ENCODE assay signal across 10 cellular contexts in genomic region chr5:171337207-171337562, GRCh38. TPM values are rescaled to one million over a fixed set of nuclear protein-coding genes. Genes with fewer than 3 reads are reported as not detected.
DNase-seq lines count a peak whose midpoint lies in the region; ATAC-seq, FAIRE-seq and TF ChIP-seq lines count a peak whose summit lies in the region.
"Had no signal": no experiment of that assay in that cellular context is flagged by ENCODE, and none has a peak within 500 bp of the region (broad histone marks: within the 10 kb centered on the region; RNA-seq: fewer than 3 reads in every experiment).

No MANE protein-coding gene starts in this region.

- DNase-seq in CD8-positive, alpha-beta memory T cell, result no peak
- DNase-seq in Panc1 (ENCODE audit: low read depth, low spot score), result no peak
- no peak for DNase-seq in H1 (ENCODE audit: low read depth in 1 of 2, low spot score in 2 of 2)
- no peak for DNase-seq in neuronal stem cell (ENCODE audit: low spot score)
- no peak for DNase-seq in D341Med (ENCODE audit: low spot score)
- no peak for DNase-seq in GM12892 (ENCODE audit: insufficient read length)
- DNase-seq: SHP77 treated with DMSO at 0.1 percent for 48 hours had no signal

- no peaks in the 10 kb centered on the region for H3K36me3 ChIP-seq in CD8-positive, alpha-beta memory T cell (ENCODE audit: insufficient read depth, low read length)
- H3K36me3 ChIP-seq in Panc1 (ENCODE audit: control insufficient read depth, insufficient read depth, low read length) (no peaks in the 10 kb centered on the region), H1 (ENCODE audit: control insufficient read depth in 2 of 4, insufficient read depth in 4 of 4, low read length in 3 of 4) (no peaks in the 10 kb centered on the region), neuronal stem cell (replicated peaks in 1 of 2; ENCODE audit: control insufficient read depth in 2 of 2, insufficient read depth in 2 of 2, low read length in 2 of 2) (no peaks in the 10 kb centered on the region)
- H3K36me3 ChIP-seq: gastroesophageal sphincter had no signal

- H3K79me2 ChIP-seq in H1 (ENCODE audit: control insufficient read depth in 1 of 2, insufficient read depth in 2 of 2, low read length in 2 of 2), result no peaks in the 10 kb centered on the region

- ATAC-seq in Panc1, result peak; percentile 22; the same call in 1 of the 2 replicates
- ATAC-seq in HG02981 (IDR thresholded peaks at IDR 0.05; ENCODE audit: unreplicated experiment), result no peak
- ATAC-seq in HG02970 (IDR thresholded peaks at IDR 0.05; ENCODE audit: low FRiP score, unreplicated experiment), result no peak

- in situ Hi-C loops in Panc1 (cut with HindIII; ENCODE audit: low pct_unique_long_range_greater_than_20kb, low sequenced_read_pairs), result no loop called here

- H2AK5ac ChIP-seq in H1 (ENCODE audit: low read depth, low read length) (no peak overlapping the region), neuronal stem cell (ENCODE audit: low read depth, low read length) (no peak overlapping the region)

- H2BK120ac ChIP-seq in H1 (replicated peaks; ENCODE audit: low read depth, low read length) (no peak overlapping the region), neuronal stem cell (ENCODE audit: low read depth, low read length) (no peak overlapping the region)

- CTCF ChIA-PET in CD8-positive, alpha-beta memory T cell (lab: Charles Lee), result no interaction called here
- CTCF ChIA-PET in Panc1 (lab: Charles Lee), result interaction anchor here (0.8 kb wide), 1 partner anchor 528 kb away, joined by 3 read pairs; no protein-coding TSS in a partner anchor
- CTCF ChIA-PET in H1 (lab: Charles Lee; ENCODE audit: partially characterized antibody), result interaction anchor here (0.7 to 6.6 kb wide), 16 partner anchors 9 to 681 kb away, joined by 3 to 36 read pairs (median 4); no protein-coding TSS in a partner anchor

- H3K27ac ChIP-seq in CD8-positive, alpha-beta memory T cell (ENCODE audit: low read depth, low read length), result no peak overlapping the region
- H3K27ac ChIP-seq in Panc1 (ENCODE audit: low read length) (no peak overlapping the region), H1 (ENCODE audit: low read depth, low read length) (no peak overlapping the region), neuronal stem cell (replicated peaks; ENCODE audit: low read length) (no peak overlapping the region)
- H3K27ac ChIP-seq: gastroesophageal sphincter had no signal

- H4K8ac ChIP-seq in H1 (ENCODE audit: extremely low read depth, insufficient read depth, low read length) (no peak overlapping the region), neuronal stem cell (ENCODE audit: low read depth, low read length) (no peak overlapping the region)

- FAIRE-seq in H1 (lab: Jason Lieb, UNC), result no peak
- no peak for FAIRE-seq in GM12892 (lab: Jason Lieb, UNC)

- no peak overlapping the region for H2BK20ac ChIP-seq in H1 (ENCODE audit: low read length)

- TF ChIP-seq POLR2A in H1 (IDR thresholded peaks at IDR 0.05; ENCODE audit: control extremely low read depth in 1 of 2, low read depth in 2 of 2, low read length in 2 of 2) (no peak), GM12892 (IDR thresholded peaks at IDR 0.05; ENCODE audit: low read depth, low read length) (no peak)

- H3K18ac ChIP-seq in H1 (ENCODE audit: extremely low read depth, low read length) (no peak overlapping the region), neuronal stem cell (ENCODE audit: low read length) (no peak overlapping the region)

- H3K9me3 ChIP-seq in CD8-positive, alpha-beta memory T cell (ENCODE audit: low read length), result no peaks in the 10 kb centered on the region
- no peaks in the 10 kb centered on the region for H3K9me3 ChIP-seq in Panc1 (ENCODE audit: control insufficient read depth, insufficient read depth, low read depth, low read length)
- no peaks in the 10 kb centered on the region for H3K9me3 ChIP-seq in H1 (ENCODE audit: insufficient read depth in 2 of 2, low read depth in 1 of 2, low read length in 1 of 2)
- H3K9me3 ChIP-seq in neuronal stem cell (replicated peaks in 1 of 2; ENCODE audit: control insufficient read depth in 2 of 2, insufficient read depth in 1 of 2, low read depth in 1 of 2, low read length in 2 of 2), result no peaks in the 10 kb centered on the region
- H3K9me3 ChIP-seq: gastroesophageal sphincter had no signal

- H2BK12ac ChIP-seq in H1 (ENCODE audit: low read depth, low read length) (no peak overlapping the region), neuronal stem cell (ENCODE audit: low read length) (no peak overlapping the region)

- WGBS in H1 (ENCODE audit: extremely low coverage in 1 of 2, insufficient coverage in 1 of 2, insufficient read length in 1 of 2, insufficient replicate concordance in 2 of 2, low coverage in 1 of 2, low lambda C conversion rate in 2 of 2, missing lambda C conversion rate in 1 of 2), 2 experiments, result 64% methylated on average over 11 of the region's 11 CpGs; no CpG with 5 or more reads in 1 of the 2 experiments
- WGBS in neuronal stem cell (ENCODE audit: extremely low coverage in 2 of 2, insufficient read length in 2 of 2, insufficient replicate concordance in 1 of 2), 2 donors, result no CpG with 5 or more reads among the region's 11 CpGs

- H3K4me2 ChIP-seq in H1 (ENCODE audit: insufficient read depth in 1 of 2, low read depth in 2 of 2, low read length in 2 of 2) (peak overlapping the region; percentile 56 to 71; a peak in 3 of 4 replicates), neuronal stem cell (ENCODE audit: insufficient read depth, low read length, poor library complexity, severe bottlenecking) (no peak overlapping the region)

- no peaks in the 10 kb centered on the region for H4K20me1 ChIP-seq in H1 (replicated peaks in 1 of 2; ENCODE audit: control insufficient read depth in 1 of 2, insufficient read depth in 2 of 2, low read length in 2 of 2)

- no peaks in the 10 kb centered on the region for H3K9me3 Mint-ChIP-seq in CD8-positive, alpha-beta memory T cell

- BruUV-seq in Panc1 (replicated peaks; lab: Mats Ljungman, UMichigan), result no TSS peak

- H3K27ac Mint-ChIP-seq in CD8-positive, alpha-beta memory T cell, result no peak overlapping the region

- peak; percentile 65 for TF ChIP-seq CTCF in Panc1 (IDR thresholded peaks at IDR 0.05)
- TF ChIP-seq CTCF in H1 (IDR thresholded peaks at IDR 0.05; ENCODE audit: control extremely low read depth in 1 of 3, insufficient read depth in 1 of 3, low read depth in 1 of 3, low read length in 3 of 3), result no peak

- no peak for TF ChIP-seq EP300 in H1 (IDR thresholded peaks at IDR 0.05; ENCODE audit: borderline replicate concordance in 1 of 2, low read depth in 2 of 2, low read length in 2 of 2)

- H3K14ac ChIP-seq in H1 (ENCODE audit: insufficient read length) (no peak overlapping the region), neuronal stem cell (ENCODE audit: low read length) (no peak overlapping the region)

- H3K27me3 ChIP-seq in CD8-positive, alpha-beta memory T cell (ENCODE audit: insufficient read depth, low read length, poor library complexity, severe bottlenecking), result peaks cover 4% of the 10 kb centered on the region
- H3K27me3 ChIP-seq in Panc1 (ENCODE audit: control insufficient read depth, insufficient read depth, low read length) (peaks cover 11% of the 10 kb centered on the region), H1 (replicated peaks in 1 of 4; ENCODE audit: control insufficient read depth in 3 of 4, extremely low read depth in 1 of 4, insufficient read depth in 3 of 4, low read length in 3 of 4) (peaks cover 1 to 27% (median 19%) of the 10 kb centered on the region in 4 experiments), neuronal stem cell (ENCODE audit: control insufficient read depth in 3 of 3, insufficient read depth in 3 of 3, low read depth in 1 of 3, low read length in 3 of 3) (peaks cover 2 to 47% (median 14%) of the 10 kb centered on the region in 3 experiments)

- no peak for TF ChIP-seq RAD21 in H1 (IDR thresholded peaks at IDR 0.05 in 1 of 2, conservative IDR thresholded peaks at IDR 0.05 in 1 of 2; ENCODE audit: low read depth in 2 of 2, low read length in 2 of 2)

- H2BK15ac ChIP-seq in H1 (ENCODE audit: low read length), result no peak overlapping the region
- no peak overlapping the region for H2BK15ac ChIP-seq in neuronal stem cell (ENCODE audit: low read length)

- peak overlapping the region; percentile 55; the same call in 1 of the 2 replicates for H2AFZ ChIP-seq in H1 (ENCODE audit: low read length)
- H2AFZ ChIP-seq in neuronal stem cell (ENCODE audit: low read length), result peak overlapping the region; percentile 82

- peak overlapping the region; percentile 26 for H3K4me3 ChIP-seq in CD8-positive, alpha-beta memory T cell (ENCODE audit: low read length)
- H3K4me3 ChIP-seq in Panc1 (ENCODE audit: low read depth in 2 of 2, low read length in 2 of 2), result peak overlapping the region; percentile 34 to 74
- peak overlapping the region in 1 of 4 experiments; percentile 41; a peak in 2 of 8 replicates for H3K4me3 ChIP-seq in H1 (ENCODE audit: extremely low read depth in 1 of 4, insufficient read depth in 2 of 4, low read depth in 3 of 4, low read length in 4 of 4)
- no peak overlapping the region for H3K4me3 ChIP-seq in neuronal stem cell (ENCODE audit: low read length in 2 of 2)

- no peak overlapping the region for H4K5ac ChIP-seq in H1 (ENCODE audit: insufficient read length, low read depth, low read length)

- H3K79me1 ChIP-seq in H1 (ENCODE audit: low read depth, low read length) (no peaks in the 10 kb centered on the region), neuronal stem cell (ENCODE audit: low read depth, low read length) (no peaks in the 10 kb centered on the region)

- H3K4ac ChIP-seq in H1 (replicated peaks; ENCODE audit: insufficient read length, low read depth, low read length), result no peak overlapping the region
- H3K4ac ChIP-seq in neuronal stem cell (ENCODE audit: low read length), result no peak overlapping the region

- no peaks in the 10 kb centered on the region for H3K23me2 ChIP-seq in H1 (ENCODE audit: low read depth, low read length)

- intact Hi-C loops in Panc1 (cut with micrococcal nuclease; ENCODE audit: unreplicated experiment), result loop anchor here (1.0 to 10.0 kb wide), 5 partner anchors 62 to 592 kb away; no protein-coding TSS in a partner anchor

- no peak overlapping the region for H3K23ac ChIP-seq in H1 (ENCODE audit: insufficient read length)
- H3K23ac ChIP-seq in neuronal stem cell (ENCODE audit: low read depth, low read length, poor library complexity), result no peak overlapping the region

- H2BK5ac ChIP-seq in H1 (ENCODE audit: low read depth, low read length), result no peak overlapping the region
- H2BK5ac ChIP-seq in neuronal stem cell (ENCODE audit: low read length), result no peak overlapping the region

- H3K9ac ChIP-seq in H1 (replicated peaks in 1 of 4; ENCODE audit: extremely low read depth in 1 of 4, low read depth in 3 of 4, low read length in 3 of 4), result no peak overlapping the region
- no peak overlapping the region for H3K9ac ChIP-seq in neuronal stem cell (ENCODE audit: low read depth, low read length, poor library complexity)

- H3K4me3 Mint-ChIP-seq in CD8-positive, alpha-beta memory T cell, result peak overlapping the region in 4 of 7 donors; percentile 47 to 70 (median 62)

- POLR2A ChIA-PET in CD8-positive, alpha-beta memory T cell (lab: Charles Lee), result no interaction called here
- POLR2A ChIA-PET in Panc1 (lab: Charles Lee), result no interaction called here
- POLR2A ChIA-PET in H1 (lab: Charles Lee; ENCODE audit: partially characterized antibody), result interaction anchor here (0.6 kb wide), 1 partner anchor 8 kb away, joined by 4 read pairs; no protein-coding TSS in a partner anchor

- H3K4me1 Mint-ChIP-seq in CD8-positive, alpha-beta memory T cell, result peaks cover 6 to 13% (median 13%) of the 10 kb centered on the region in 3 donors

- H4K91ac ChIP-seq in H1 (replicated peaks; ENCODE audit: insufficient read length, low read length) (no peak overlapping the region), neuronal stem cell (ENCODE audit: low read depth, low read length, poor library complexity) (no peak overlapping the region)

- H3K56ac ChIP-seq in H1 (replicated peaks; ENCODE audit: insufficient read length, low read depth, low read length), result no peak overlapping the region

- H3K27me3 Mint-ChIP-seq in CD8-positive, alpha-beta memory T cell, result peaks cover 30 to 54% of the 10 kb centered on the region in 2 donors

- no peaks in the 10 kb centered on the region for H3K36me3 Mint-ChIP-seq in CD8-positive, alpha-beta memory T cell

- H3K4me1 ChIP-seq in CD8-positive, alpha-beta memory T cell (ENCODE audit: insufficient read depth, low read length), result peaks cover 9% of the 10 kb centered on the region
- H3K4me1 ChIP-seq in Panc1 (ENCODE audit: control insufficient read depth, insufficient read depth, low read length) (no peaks in the 10 kb centered on the region), H1 (replicated peaks in 1 of 4; ENCODE audit: control insufficient read depth in 3 of 4, insufficient read depth in 4 of 4, low read length in 3 of 4) (peaks cover 0 to 6% (median under 1%) of the 10 kb centered on the region in 4 experiments; a peak in 1 of 7 replicates), neuronal stem cell (ENCODE audit: control insufficient read depth in 2 of 2, insufficient read depth in 1 of 2, low read depth in 1 of 2, low read length in 2 of 2) (peaks cover 0 to 4% of the 10 kb centered on the region in 2 donors)

RNA-seq across cellular contexts. Expression of gene TLX3, which starts 28.1 kb away (rescaled TPM):
- not detected for total RNA-seq in CD8-positive, alpha-beta memory T cell
- polyA plus RNA-seq in CD8-positive, alpha-beta memory T cell, result not detected
- total RNA-seq in Panc1 (2021; ENCODE audit: unreplicated experiment), result not detected
- polyA plus RNA-seq in Panc1 (2012; ENCODE audit: insufficient read length), result not detected
- not detected in 2 replicates for total RNA-seq in H1 (2021; fragmentation: NEBNext Ultra II Directional; extraction: Animal tissue kit (Norgen Biotek cat#: 25700))
- not detected in 2 replicates for polyA plus RNA-seq in H1 (2011; rRNA removed)
- polyA plus RNA-seq in H1 (2011; cell fraction: cytosol; rRNA removed), result not detected
- polyA plus RNA-seq in H1 (2011; cell fraction: nucleus; rRNA removed), result not detected
- not detected in 4 replicates for polyA plus RNA-seq in H1 (2012, experiment 1 of 2)
- not detected for polyA plus RNA-seq in H1 (2012, experiment 2 of 2)
- 0.10 TPM for polyA plus RNA-seq in H1 (2013, experiment 1 of 2)
- polyA plus RNA-seq in H1 (2013, experiment 2 of 2), result 0.06 TPM
- polyA minus RNA-seq in H1 (2011; rRNA and poly(A)+ RNA removed), result not detected in 2 replicates
- not detected for polyA minus RNA-seq in H1 (2011; cell fraction: cytosol; rRNA and poly(A)+ RNA removed)
- polyA minus RNA-seq in H1 (2011; cell fraction: nucleus; rRNA and poly(A)+ RNA removed), result not detected
- not detected for polyA plus RNA-seq in neuronal stem cell (2013, experiment 1 of 2)
- not detected for polyA plus RNA-seq in neuronal stem cell (2013, experiment 2 of 2)
- not detected for polyA plus RNA-seq in GM12892 (2012; ENCODE audit: missing spikeins)
- total RNA-seq: gastroesophageal sphincter had no signal

RNA-seq across cellular contexts. Expression of gene NPM1, which starts 50.5 kb away (rescaled TPM):
- total RNA-seq in CD8-positive, alpha-beta memory T cell, result 1,000 to 10,000 TPM; 4,412 to 4,687 TPM
- polyA plus RNA-seq in CD8-positive, alpha-beta memory T cell, result 603 TPM
- total RNA-seq in Panc1 (2021; ENCODE audit: unreplicated experiment), result 1,864 TPM
- polyA plus RNA-seq in Panc1 (2012; ENCODE audit: insufficient read length), result 1,117 TPM
- total RNA-seq in H1 (2021; fragmentation: NEBNext Ultra II Directional; extraction: Animal tissue kit (Norgen Biotek cat#: 25700)), result 4,042 and 4,211 TPM in 2 replicates
- polyA plus RNA-seq in H1 (2011; rRNA removed), result 2,182 and 2,865 TPM in 2 replicates
- 2,969 TPM for polyA plus RNA-seq in H1 (2011; cell fraction: cytosol; rRNA removed)
- polyA plus RNA-seq in H1 (2011; cell fraction: nucleus; rRNA removed), result 1,346 TPM
- 3,982 to 7,380 TPM (median 6,139 TPM) in 4 replicates for polyA plus RNA-seq in H1 (2012, experiment 1 of 2)
- 312 TPM for polyA plus RNA-seq in H1 (2012, experiment 2 of 2)
- polyA plus RNA-seq in H1 (2013, experiment 1 of 2), result 3,410 TPM
- 3,424 TPM for polyA plus RNA-seq in H1 (2013, experiment 2 of 2)
- 2,157 and 2,667 TPM in 2 replicates for polyA minus RNA-seq in H1 (2011; rRNA and poly(A)+ RNA removed)
- polyA minus RNA-seq in H1 (2011; cell fraction: cytosol; rRNA and poly(A)+ RNA removed), result 5,713 TPM
- 2,033 TPM for polyA minus RNA-seq in H1 (2011; cell fraction: nucleus; rRNA and poly(A)+ RNA removed)
- 2,664 TPM for polyA plus RNA-seq in neuronal stem cell (2013, experiment 1 of 2)
- polyA plus RNA-seq in neuronal stem cell (2013, experiment 2 of 2), result 2,628 TPM
- polyA plus RNA-seq in GM12892 (2012; ENCODE audit: missing spikeins), result 6,323 TPM

Comparison
In these comparisons a context has a peak if more than half of its experiments do, and no peak if none do; other contexts are left out.
1. H3K4me3 ChIP-seq: peak in CD8-positive, alpha-beta memory T cell (single experiment) and Panc1 (2 of 2); none in neuronal stem cell (0 of 2).